In genomic region chr13:22874839-22875238, GRCh38 we compare ENCODE assay signal across 22 cellular contexts.
"Had no signal": no experiment of that assay in that cellular context is flagged by ENCODE, and none has a peak within 500 bp of the region (broad histone marks: within the 10 kb centered on the region; RNA-seq: fewer than 3 reads in every experiment).

No MANE protein-coding gene starts in this region.

- DNase-seq: IMR-90, Kasumi-1, MM.1S, NCI-H1092 treated with DMSO at 0.1 percent for 48 hours, NCI-H1417, NCI-H1436 treated with DMSO at 0.1 percent for 48 hours, NCI-H1694 treated with DMSO at 0.1 percent for 48 hours, NCI-H1930, NCI-H2081, NCI-H2107, NCI-H2227 treated with DMSO at 0.1 percent for 48 hours, NCI-H69, NCI-H774, Right ventricle myocardium superior, RPMI8226, SIG-M5, SK-N-SH, SW 1271 had no signal

- H3K4me3 ChIP-seq: SJSA1 had no signal

- H3K27ac ChIP-seq: KMS-11, SJSA1 had no signal

- FAIRE-seq: HepG2, RCC 7860 had no signal

- H3K4me1 ChIP-seq: SJSA1 had no signal

- H3K9ac ChIP-seq: KMS-11, SK-N-SH had no signal

- H3K4me2 ChIP-seq: KMS-11, SK-N-SH had no signal

- ATAC-seq: HepG2 had no signal

- H3K27me3 ChIP-seq: SJSA1 had no signal

- H3K9me3 ChIP-seq: SJSA1, SK-N-SH had no signal

- H3K36me3 ChIP-seq: SJSA1 had no signal
